In the genomic region with DNA sequence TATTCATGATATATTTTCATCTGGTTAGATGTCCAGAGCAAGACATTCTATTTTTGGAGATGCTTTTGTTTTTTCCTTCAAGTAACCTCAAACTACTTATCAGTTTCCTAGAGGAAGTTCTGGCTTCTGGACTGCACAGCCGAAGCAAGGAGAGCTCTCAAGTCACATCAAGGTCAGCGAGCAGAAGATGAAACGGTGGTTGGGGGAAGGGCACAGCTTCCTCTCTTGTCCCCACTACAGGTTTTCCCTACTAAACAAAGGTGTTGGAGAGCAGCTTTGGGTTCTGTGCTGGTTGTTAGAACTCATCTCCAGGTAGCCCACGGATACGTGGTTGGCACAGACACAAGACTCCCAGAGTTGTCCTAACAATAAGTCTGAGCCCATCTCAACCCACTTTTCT, we compare ENCODE assay signal across 24 cellular contexts. TPM values are rescaled to one million over a fixed set of nuclear protein-coding genes. Genes with fewer than 3 reads are reported as not detected.
DNase-seq lines count a peak whose midpoint lies in the region; ATAC-seq and TF ChIP-seq lines count a peak whose summit lies in the region.
"Had no signal": no experiment of that assay in that cellular context is flagged by ENCODE, and none has a peak within 500 bp of the region (broad histone marks: within the 10 kb centered on the region; RNA-seq: fewer than 3 reads in every experiment).

No MANE protein-coding gene starts in this region.

- H3K4me3 Mint-ChIP-seq in activated T-cell treated with anti-CD3 and anti-CD28 coated beads, Interleukin-2, amount 50 U/mL, for 72 hours = no peak overlapping the region
- no peak overlapping the region for H3K4me3 Mint-ChIP-seq in nephron
- H3K4me3 Mint-ChIP-seq: activated CD4-positive, alpha-beta T cell treated with anti-CD3 and anti-CD28 coated beads, Interleukin-2, amount 10 ng/mL, durations not matched to agents 24 days and 14 days had no signal

- H3K27me3 Mint-ChIP-seq in activated T-cell treated with anti-CD3 and anti-CD28 coated beads, Interleukin-2, amount 50 U/mL, for 72 hours (ENCODE audit: low read depth) = peaks cover 27% of the 10 kb centered on the region
- no peaks in the 10 kb centered on the region for H3K27me3 Mint-ChIP-seq in nephron (ENCODE audit: low read depth)

- ATAC-seq in activated T-cell treated with anti-CD3 and anti-CD28 coated beads, Interleukin-2, amount 50 U/mL, for 72 hours (replicated peaks in 1 of 2) = no peak
- ATAC-seq in HG03280 (IDR thresholded peaks at IDR 0.05; ENCODE audit: unreplicated experiment) (no peak), GM18502 (IDR thresholded peaks at IDR 0.05; ENCODE audit: poor library complexity, unreplicated experiment) (no peak)
- ATAC-seq: A549, lower lobe of right lung had no signal

- DNase-seq in activated T-cell treated with anti-CD3 and anti-CD28 coated beads, Interleukin-2, amount 50 U/mL, for 72 hours = no peak
- DNase-seq in activated T-cell treated with anti-CD3 and anti-CD28 coated beads, Interleukin-2, amount 50 U/mL, for 48 hours = no peak
- DNase-seq in KBM-7 = peak; percentile 80
- DNase-seq in UCSD-AML1 (lab: John Stamatoyannopoulos, UW; ENCODE audit: unreplicated experiment) = peak; percentile 57
- DNase-seq in hypothalamus (lab: John Stamatoyannopoulos, UW) = no peak
- DNase-seq: activated CD4-positive, alpha-beta T cell treated with anti-CD3 and anti-CD28 coated beads, Interleukin-2, amount 10 ng/mL, durations not matched to agents 24 days and 14 days; activated gamma-delta T cell treated with Interleukin-2 at 50 U/mL for 16 hours; aorta; central memory CD4-positive, alpha-beta T cell; DMS 273 treated with DMSO at 0.1 percent for 48 hours; dorsolateral prefrontal cortex; GM23248; IMR-90; lower lobe of right lung; NCI-H1048; NCI-H1930; NCI-H446; occipital lobe; Peyer's patch; uterus had no signal

- peaks cover 43% of the 10 kb centered on the region for H3K4me1 Mint-ChIP-seq in activated T-cell treated with anti-CD3 and anti-CD28 coated beads, Interleukin-2, amount 50 U/mL, for 72 hours (ENCODE audit: low read depth)
- peaks cover 56% of the 10 kb centered on the region for H3K4me1 Mint-ChIP-seq in nephron

- peak overlapping the region; percentile 22 for H3K27ac Mint-ChIP-seq in activated T-cell treated with anti-CD3 and anti-CD28 coated beads, Interleukin-2, amount 50 U/mL, for 72 hours
- peak overlapping the region in 2 of 3 experiments; percentile 6 to 71 for H3K27ac Mint-ChIP-seq in nephron
- H3K27ac Mint-ChIP-seq: activated CD4-positive, alpha-beta T cell treated with anti-CD3 and anti-CD28 coated beads, Interleukin-2, amount 10 ng/mL, durations not matched to agents 24 days and 14 days had no signal

- no peaks in the 10 kb centered on the region for H3K9me3 Mint-ChIP-seq in activated T-cell treated with anti-CD3 and anti-CD28 coated beads, Interleukin-2, amount 50 U/mL, for 72 hours
- H3K9me3 Mint-ChIP-seq in nephron = no peaks in the 10 kb centered on the region
- H3K9me3 Mint-ChIP-seq: activated CD4-positive, alpha-beta T cell treated with anti-CD3 and anti-CD28 coated beads, Interleukin-2, amount 10 ng/mL, durations not matched to agents 24 days and 14 days had no signal

- no peaks in the 10 kb centered on the region for H3K36me3 Mint-ChIP-seq in activated T-cell treated with anti-CD3 and anti-CD28 coated beads, Interleukin-2, amount 50 U/mL, for 72 hours (ENCODE audit: insufficient read depth in 2 of 2)
- peaks cover 3% of the 10 kb centered on the region for H3K36me3 Mint-ChIP-seq in nephron (ENCODE audit: low read depth)

- no peak for TF ChIP-seq CTCF in nephron (IDR thresholded peaks at IDR 0.05; ENCODE audit: unreplicated experiment in 3 of 3)

- in situ Hi-C loops in KBM-7 (cut with MboI; ENCODE audit: low pct_unique_long_range_greater_than_20kb, low sequenced_read_pairs) = no loop called here

RNA-seq across cellular contexts. Expression of a gene that starts 5.1 kb away (rescaled TPM):
- total RNA-seq in activated T-cell treated with anti-CD3 and anti-CD28 coated beads, Interleukin-2, amount 50 U/mL, for 72 hours = 10 to 100 TPM; 21.9 to 42.7 TPM

Comparison
In these comparisons a context has a peak if more than half of its experiments do, and no peak if none do; other contexts are left out.
1. DNase-seq: peak in KBM-7 (single experiment) and UCSD-AML1 (single experiment); none in activated T-cell treated with anti-CD3 and anti-CD28 coated beads, Interleukin-2, amount 50 U/mL, for 72 hours (0 of 2), activated T-cell treated with anti-CD3 and anti-CD28 coated beads, Interleukin-2, amount 50 U/mL, for 48 hours (0 of 2) and hypothalamus (0 of 51).